Comparison of ENCODE assay signal across 8 cellular contexts in genomic region chr12:79547735-79548347, GRCh38.
DNase-seq lines count a peak whose midpoint lies in the region; ATAC-seq and TF ChIP-seq lines count a peak whose summit lies in the region.

No MANE protein-coding gene starts in this region.

- no peaks in the 10 kb centered on the region for H3K27me3 ChIP-seq in breast epithelium
- no peaks in the 10 kb centered on the region for H3K27me3 ChIP-seq in tibial artery

- H3K4me1 ChIP-seq in breast epithelium (peaks cover 0 to 11% of the 10 kb centered on the region in 2 donors), tibial artery (peaks cover 6 to 63% (median 48%) of the 10 kb centered on the region in 4 donors)

- H3K9me3 ChIP-seq in breast epithelium = no peaks in the 10 kb centered on the region
- no peaks in the 10 kb centered on the region for H3K9me3 ChIP-seq in tibial artery

- intact Hi-C loops in CD14-positive monocyte (cut with micrococcal nuclease) (no loop called here), breast epithelium (cut with DNase I; ENCODE audit: low total_unique reads) (no loop called here), tibial artery (cut with DNase I; ENCODE audit: low total_unique reads) (no loop called here)

- no peak overlapping the region for H3K4me3 Mint-ChIP-seq in CD14-positive monocyte

- H3K9me3 Mint-ChIP-seq in CD14-positive monocyte = peaks cover 0 to 5% (median 2%) of the 10 kb centered on the region in 7 donors

- ATAC-seq in GM18498 (IDR thresholded peaks at IDR 0.05; ENCODE audit: unreplicated experiment) (peak; percentile 59), HG03045 (IDR thresholded peaks at IDR 0.05; ENCODE audit: unreplicated experiment) (peak; percentile 59), GM21717 (IDR thresholded peaks at IDR 0.05; ENCODE audit: unreplicated experiment) (no peak)

- TF ChIP-seq POLR2A in breast epithelium (IDR thresholded peaks at IDR 0.05) = no peak

- H3K27ac ChIP-seq in breast epithelium (peak overlapping the region; percentile 89 to 91), tibial artery (peak overlapping the region; percentile 58 to 70)

- no peaks in the 10 kb centered on the region for H3K36me3 Mint-ChIP-seq in CD14-positive monocyte

- H3K4me3 ChIP-seq in breast epithelium (no peak overlapping the region), tibial artery (no peak overlapping the region)

- TF ChIP-seq CTCF in CD14-positive monocyte (IDR thresholded peaks at IDR 0.05) (peak; percentile 67), breast epithelium (IDR thresholded peaks at IDR 0.05) (peak; percentile 64 to 74 (median 74)), tibial artery (IDR thresholded peaks at IDR 0.05) (peak; percentile 63 to 66)

- DNase-seq in CD14-positive monocyte (ENCODE audit: low spot score) = no peak
- peak; percentile 10 for DNase-seq in NCI-H446 treated with DMSO at 0.1 percent for 48 hours (lab: John Stamatoyannopoulos, UW)
- DNase-seq in breast epithelium (ENCODE audit: low spot score in 2 of 2) = peak in 1 of 2 donors; percentile 39
- peak; percentile 85 for DNase-seq in iris pigment epithelial cell (ENCODE audit: low read depth)
- peak in 1 of 2 donors; percentile 38 for DNase-seq in tibial artery

- H3K27ac Mint-ChIP-seq in CD14-positive monocyte = no peak overlapping the region

- no peaks in the 10 kb centered on the region for H3K4me1 Mint-ChIP-seq in CD14-positive monocyte

- H3K27me3 Mint-ChIP-seq in CD14-positive monocyte (ENCODE audit: low read depth in 3 of 3) = peaks cover 0 to under 1% (median 0%) of the 10 kb centered on the region in 3 donors

- H3K36me3 ChIP-seq in breast epithelium = no peaks in the 10 kb centered on the region
- H3K36me3 ChIP-seq in tibial artery = no peaks in the 10 kb centered on the region
